Comparison of ENCODE assay signal across 13 cellular contexts in genomic region chr9:111427186-111427585, GRCh38. TPM values are rescaled to one million over a fixed set of nuclear protein-coding genes. Genes with fewer than 3 reads are reported as not detected.
DNase-seq lines count a peak whose midpoint lies in the region; ATAC-seq and TF ChIP-seq lines count a peak whose summit lies in the region.
"Had no signal": no experiment of that assay in that cellular context is flagged by ENCODE, and none has a peak within 500 bp of the region (broad histone marks: within the 10 kb centered on the region; RNA-seq: fewer than 3 reads in every experiment).

No MANE protein-coding gene starts in this region.

- intact Hi-C loops in activated T-helper 1 cell treated with anti-CD3 and anti-CD28 coated beads, Interleukin-12 subunit alpha, Interleukin-12 subunit beta, Interleukin-2, Interleukin-4 antibody, amounts not matched to agents 30 ng/mL and 10 ng/mL and 1 ng/mL, durations not matched to agents 14 hours and 24 hours and 36 hours (cut with micrococcal nuclease), result loop anchor here (5.0 kb wide), 1 partner anchor 45 kb away; no protein-coding TSS in a partner anchor
- intact Hi-C loops in vagina (cut with DNase I), result no loop called here

- peaks cover 63% of the 10 kb centered on the region for H3K36me3 Mint-ChIP-seq in activated T-helper 1 cell treated with anti-CD3 and anti-CD28 coated beads, Interleukin-12 subunit alpha, Interleukin-12 subunit beta, Interleukin-2, Interleukin-4 antibody, amounts not matched to agents 30 ng/mL and 10 ng/mL and 1 ng/mL, durations not matched to agents 14 hours and 24 hours and 36 hours (ENCODE audit: low read depth)

- H3K27ac Mint-ChIP-seq in activated T-helper 1 cell treated with anti-CD3 and anti-CD28 coated beads, Interleukin-12 subunit alpha, Interleukin-12 subunit beta, Interleukin-2, Interleukin-4 antibody, amounts not matched to agents 30 ng/mL and 10 ng/mL and 1 ng/mL, durations not matched to agents 14 hours and 24 hours and 36 hours, result peak overlapping the region; percentile 49

- H2BK15ac ChIP-seq in mesenchymal stem cell (ENCODE audit: low read depth, poor library complexity, severe bottlenecking), result no peak overlapping the region

- H3K14ac ChIP-seq in mesenchymal stem cell (ENCODE audit: low read length in 2 of 2), result no peak overlapping the region

- H3K9me3 Mint-ChIP-seq in activated T-helper 1 cell treated with anti-CD3 and anti-CD28 coated beads, Interleukin-12 subunit alpha, Interleukin-12 subunit beta, Interleukin-2, Interleukin-4 antibody, amounts not matched to agents 30 ng/mL and 10 ng/mL and 1 ng/mL, durations not matched to agents 14 hours and 24 hours and 36 hours, result no peaks in the 10 kb centered on the region

- H3K27me3 Mint-ChIP-seq in activated T-helper 1 cell treated with anti-CD3 and anti-CD28 coated beads, Interleukin-12 subunit alpha, Interleukin-12 subunit beta, Interleukin-2, Interleukin-4 antibody, amounts not matched to agents 30 ng/mL and 10 ng/mL and 1 ng/mL, durations not matched to agents 14 hours and 24 hours and 36 hours (ENCODE audit: insufficient read depth), result no peaks in the 10 kb centered on the region

- H3K4me1 ChIP-seq in mesenchymal stem cell (ENCODE audit: control insufficient read depth, insufficient read depth, low read depth, low read length) (no peaks in the 10 kb centered on the region), vagina (no peaks in the 10 kb centered on the region)

- no peak overlapping the region for H4K91ac ChIP-seq in mesenchymal stem cell (ENCODE audit: low read length)

- H3K27ac ChIP-seq in mesenchymal stem cell (ENCODE audit: low read length, poor library complexity, severe bottlenecking), result no peak overlapping the region
- H3K27ac ChIP-seq in WERI-Rb-1, result no peak overlapping the region
- no peak overlapping the region for H3K27ac ChIP-seq in vagina
- H3K27ac ChIP-seq: heart right ventricle, stomach had no signal

- H3K27me3 ChIP-seq in mesenchymal stem cell (ENCODE audit: control insufficient read depth in 1 of 2, insufficient read depth in 1 of 2, low read length in 2 of 2) (no peaks in the 10 kb centered on the region), WERI-Rb-1 (ENCODE audit: insufficient read depth, low read depth, severe bottlenecking) (no peaks in the 10 kb centered on the region), vagina (no peaks in the 10 kb centered on the region)
- H3K27me3 ChIP-seq: heart right ventricle, stomach had no signal

- H3K4me3 Mint-ChIP-seq in activated T-helper 1 cell treated with anti-CD3 and anti-CD28 coated beads, Interleukin-12 subunit alpha, Interleukin-12 subunit beta, Interleukin-2, Interleukin-4 antibody, amounts not matched to agents 30 ng/mL and 10 ng/mL and 1 ng/mL, durations not matched to agents 14 hours and 24 hours and 36 hours, result no peak overlapping the region

- H3K79me1 ChIP-seq in mesenchymal stem cell (replicated peaks; ENCODE audit: low read length, poor library complexity, severe bottlenecking), result peaks cover 19% of the 10 kb centered on the region

- H3K4me1 Mint-ChIP-seq in activated T-helper 1 cell treated with anti-CD3 and anti-CD28 coated beads, Interleukin-12 subunit alpha, Interleukin-12 subunit beta, Interleukin-2, Interleukin-4 antibody, amounts not matched to agents 30 ng/mL and 10 ng/mL and 1 ng/mL, durations not matched to agents 14 hours and 24 hours and 36 hours (ENCODE audit: low read depth), result peaks cover 12% of the 10 kb centered on the region

- H3K9ac ChIP-seq in mesenchymal stem cell (ENCODE audit: low read length), result no peak overlapping the region

- no peak overlapping the region for H3K4ac ChIP-seq in mesenchymal stem cell (ENCODE audit: low read depth in 1 of 2, low read length in 2 of 2)

- no peak for ATAC-seq in HG03457 (IDR thresholded peaks at IDR 0.05; ENCODE audit: unreplicated experiment)

- no peak overlapping the region for H4K8ac ChIP-seq in mesenchymal stem cell (ENCODE audit: low read length)

- H2BK120ac ChIP-seq in mesenchymal stem cell (ENCODE audit: low read depth, low read length), result no peak overlapping the region

- no peak overlapping the region for H2AFZ ChIP-seq in mesenchymal stem cell (ENCODE audit: low read depth, low read length)

- H3K18ac ChIP-seq in mesenchymal stem cell (ENCODE audit: low read depth in 1 of 2, low read length in 2 of 2), result no peak overlapping the region

- in situ Hi-C loops in Caki2 (cut with HindIII; ENCODE audit: low pct_unique_long_range_greater_than_20kb, low sequenced_read_pairs), result no loop called here

- no peak overlapping the region for H2BK5ac ChIP-seq in mesenchymal stem cell (ENCODE audit: low read depth, low read length, poor library complexity, severe bottlenecking)

- H3K4me3 ChIP-seq in mesenchymal stem cell (ENCODE audit: insufficient read depth in 1 of 2, low read depth in 1 of 2, low read length in 2 of 2) (no peak overlapping the region), WERI-Rb-1 (ENCODE audit: low read depth, low read length) (no peak overlapping the region), vagina (no peak overlapping the region)
- H3K4me3 ChIP-seq: heart right ventricle, stomach had no signal

- H2BK12ac ChIP-seq in mesenchymal stem cell (ENCODE audit: low read length in 2 of 2), result no peak overlapping the region

- H3K9me3 ChIP-seq in mesenchymal stem cell (ENCODE audit: control insufficient read depth, low read length) (no peaks in the 10 kb centered on the region), WERI-Rb-1 (ENCODE audit: severe bottlenecking) (no peaks in the 10 kb centered on the region), vagina (no peaks in the 10 kb centered on the region)
- H3K9me3 ChIP-seq: heart right ventricle, stomach had no signal

- no peak for TF ChIP-seq POLR2A in vagina (IDR thresholded peaks at IDR 0.05)

- no peak overlapping the region for H3K4me2 ChIP-seq in mesenchymal stem cell (ENCODE audit: low read length, poor library complexity, severe bottlenecking)

- DNase-seq in Caki2 (ENCODE audit: low read depth) (peak; percentile 44), HS-27A (ENCODE audit: low read depth) (peak; percentile 20), mesenchymal stem cell (peak; percentile 59), WERI-Rb-1 (no peak), vagina (ENCODE audit: extremely low spot score in 2 of 2) (no peak), globus pallidus (ENCODE audit: low spot score) (no peak)
- no peak for DNase-seq in activated T-helper 1 cell treated with anti-CD3 and anti-CD28 coated beads, Interleukin-12 subunit alpha, Interleukin-12 subunit beta, Interleukin-2, Interleukin-4 antibody, amounts not matched to agents 30 ng/mL and 10 ng/mL and 1 ng/mL, durations not matched to agents 14 hours and 24 hours and 36 hours (ENCODE audit: low spot score)
- DNase-seq: activated CD4-positive, alpha-beta T cell treated with anti-CD3 and anti-CD28 coated beads, Interleukin-2, amount 50 U/mL, for 48 hours; DND-41; heart right ventricle; NCI-H1092 treated with DMSO at 0.1 percent for 48 hours; stomach had no signal

- TF ChIP-seq CTCF in WERI-Rb-1 (IDR thresholded peaks at IDR 0.05; ENCODE audit: low read depth, low read length) (no peak), vagina (IDR thresholded peaks at IDR 0.05) (no peak)

- H2AK5ac ChIP-seq in mesenchymal stem cell (ENCODE audit: low read length, severe bottlenecking), result no peak overlapping the region

- H3K36me3 ChIP-seq in mesenchymal stem cell (ENCODE audit: control insufficient read depth in 1 of 2, insufficient read depth in 2 of 2, low read depth in 1 of 2, low read length in 2 of 2) (peaks cover 12 to 95% of the 10 kb centered on the region in 2 experiments), WERI-Rb-1 (peaks cover 76% of the 10 kb centered on the region), vagina (peaks cover 0 to 69% of the 10 kb centered on the region in 2 donors)

- no peak overlapping the region for H3K23ac ChIP-seq in mesenchymal stem cell (ENCODE audit: low read length in 2 of 2)

RNA-seq across cellular contexts. Expression of gene ECPAS, which starts 57.0 kb away (rescaled TPM):
- 30.5 and 35.4 TPM in 2 replicates for total RNA-seq in Caki2 (2014; rRNA removed; shearing (Covaris generic); ENCODE audit: low replicate concordance)
- total RNA-seq in activated T-helper 1 cell treated with anti-CD3 and anti-CD28 coated beads, Interleukin-12 subunit alpha, Interleukin-12 subunit beta, Interleukin-2, Interleukin-4 antibody, amounts not matched to agents 30 ng/mL and 10 ng/mL and 1 ng/mL, durations not matched to agents 14 hours and 24 hours and 36 hours, result 98.9 and 110 TPM in 2 replicates
- 55.3 TPM for polyA plus RNA-seq in mesenchymal stem cell (2013, experiment 1 of 2)
- 56.5 TPM for polyA plus RNA-seq in mesenchymal stem cell (2013, experiment 2 of 2)
- total RNA-seq in vagina, result 62.9 TPM

Comparison
In these comparisons a context has a peak if more than half of its experiments do, and no peak if none do; other contexts are left out.
1. DNase-seq: peak in Caki2 (single experiment), HS-27A (single experiment) and mesenchymal stem cell (single experiment); none in activated T-helper 1 cell treated with anti-CD3 and anti-CD28 coated beads, Interleukin-12 subunit alpha, Interleukin-12 subunit beta, Interleukin-2, Interleukin-4 antibody, amounts not matched to agents 30 ng/mL and 10 ng/mL and 1 ng/mL, durations not matched to agents 14 hours and 24 hours and 36 hours (single experiment), WERI-Rb-1 (single experiment), vagina (0 of 2) and globus pallidus (single experiment).